Comparison of ENCODE assay signal across 22 cellular contexts in genomic region chr4:21709761-21710160, GRCh38.
"Had no signal": no experiment of that assay in that cellular context is flagged by ENCODE, and none has a peak within 500 bp of the region (broad histone marks: within the 10 kb centered on the region; RNA-seq: fewer than 3 reads in every experiment).

No MANE protein-coding gene starts in this region.

- H3K27ac Mint-ChIP-seq: dendritic cell treated with granulocyte-macrophage colony-stimulating factor and Interleukin-4, amounts not matched to agents 40 ng/mL and 50 ng/mL, for 4 days; effector memory CD8-positive, alpha-beta T cell; endodermal cell had no signal

- ATAC-seq: effector memory CD8-positive, alpha-beta T cell; esophagus mucosa; foreskin keratinocyte; gastrocnemius medialis; gastroesophageal sphincter; heart left ventricle; heart right ventricle had no signal

- H3K4me1 ChIP-seq: colonic mucosa, esophagus muscularis mucosa, esophagus squamous epithelium, foreskin keratinocyte, gastrocnemius medialis, gastroesophageal sphincter, heart left ventricle, heart right ventricle had no signal

- H3K9me3 Mint-ChIP-seq: dendritic cell treated with granulocyte-macrophage colony-stimulating factor and Interleukin-4, amounts not matched to agents 40 ng/mL and 50 ng/mL, for 4 days; endodermal cell had no signal

- H3K27me3 ChIP-seq: colonic mucosa, dorsolateral prefrontal cortex, esophagus muscularis mucosa, esophagus squamous epithelium, foreskin keratinocyte, gastrocnemius medialis, gastroesophageal sphincter, heart left ventricle, heart right ventricle had no signal

- H3K4me1 Mint-ChIP-seq: endodermal cell had no signal

- H3K36me3 ChIP-seq: colonic mucosa, esophagus muscularis mucosa, esophagus squamous epithelium, gastrocnemius medialis, gastroesophageal sphincter, heart left ventricle, heart right ventricle had no signal

- H3K4me3 ChIP-seq: colonic mucosa, coronary artery, dorsolateral prefrontal cortex, esophagus muscularis mucosa, esophagus squamous epithelium, gastrocnemius medialis, gastroesophageal sphincter, heart left ventricle, heart right ventricle had no signal

- DNase-seq: colonic mucosa; cortex of kidney; dorsolateral prefrontal cortex; effector CD4-positive, alpha-beta T cell; effector CD8-positive, alpha-beta T cell; effector memory CD4-positive, alpha-beta T cell; effector memory CD8-positive, alpha-beta T cell; erythroblast; esophagus squamous epithelium; foreskin keratinocyte; foreskin melanocyte; gastrocnemius medialis; head of caudate nucleus; heart left ventricle; heart right ventricle had no signal

- H3K27ac ChIP-seq: colonic mucosa, coronary artery, dorsolateral prefrontal cortex, epithelial cell of prostate, esophagus muscularis mucosa, esophagus squamous epithelium, foreskin keratinocyte, gastrocnemius medialis, gastroesophageal sphincter, heart left ventricle, heart right ventricle had no signal

- H3K9me3 ChIP-seq: colonic mucosa, esophagus muscularis mucosa, esophagus squamous epithelium, gastrocnemius medialis, gastroesophageal sphincter, heart left ventricle, heart right ventricle had no signal

- H3K27me3 Mint-ChIP-seq: dendritic cell treated with granulocyte-macrophage colony-stimulating factor and Interleukin-4, amounts not matched to agents 40 ng/mL and 50 ng/mL, for 4 days; effector memory CD8-positive, alpha-beta T cell had no signal

- H3K4me3 Mint-ChIP-seq: dendritic cell treated with granulocyte-macrophage colony-stimulating factor and Interleukin-4, amounts not matched to agents 40 ng/mL and 50 ng/mL, for 4 days; effector memory CD8-positive, alpha-beta T cell; endodermal cell had no signal
